1 cellular context compared by ENCODE assay signal in the genomic region with DNA sequence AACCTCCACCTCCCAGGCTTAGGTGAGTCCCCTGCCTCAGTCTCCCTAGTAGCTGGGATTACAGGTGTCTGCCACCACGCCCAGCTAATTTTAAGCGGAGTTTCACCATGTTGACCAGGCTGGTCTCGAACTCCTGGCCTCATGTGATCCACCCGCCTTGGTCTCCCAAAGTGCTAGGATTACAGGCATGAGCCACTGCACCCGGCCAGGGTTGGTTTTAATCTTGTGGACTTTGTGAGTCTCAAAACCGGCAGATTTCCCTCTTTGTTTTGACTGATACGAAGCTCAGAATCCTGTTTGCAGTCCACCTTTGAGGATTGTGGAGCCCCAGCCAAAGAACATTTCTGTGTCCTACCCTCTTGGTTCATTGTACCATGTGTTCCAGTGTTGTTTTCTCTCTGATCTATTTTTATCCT.
TF ChIP-seq lines count a peak whose summit lies in the region.

No MANE protein-coding gene starts in this region.

TF ChIP-seq in K562, 482 proteins besides CTCF, POLR2A, EP300 and RAD21:
- TF ChIP-seq RBM25 (IDR thresholded peaks at IDR 0.05; ENCODE audit: low read depth, low read length, severe bottlenecking): no peak
